ENCODE assay signal across 12 cellular contexts in the genomic region with DNA sequence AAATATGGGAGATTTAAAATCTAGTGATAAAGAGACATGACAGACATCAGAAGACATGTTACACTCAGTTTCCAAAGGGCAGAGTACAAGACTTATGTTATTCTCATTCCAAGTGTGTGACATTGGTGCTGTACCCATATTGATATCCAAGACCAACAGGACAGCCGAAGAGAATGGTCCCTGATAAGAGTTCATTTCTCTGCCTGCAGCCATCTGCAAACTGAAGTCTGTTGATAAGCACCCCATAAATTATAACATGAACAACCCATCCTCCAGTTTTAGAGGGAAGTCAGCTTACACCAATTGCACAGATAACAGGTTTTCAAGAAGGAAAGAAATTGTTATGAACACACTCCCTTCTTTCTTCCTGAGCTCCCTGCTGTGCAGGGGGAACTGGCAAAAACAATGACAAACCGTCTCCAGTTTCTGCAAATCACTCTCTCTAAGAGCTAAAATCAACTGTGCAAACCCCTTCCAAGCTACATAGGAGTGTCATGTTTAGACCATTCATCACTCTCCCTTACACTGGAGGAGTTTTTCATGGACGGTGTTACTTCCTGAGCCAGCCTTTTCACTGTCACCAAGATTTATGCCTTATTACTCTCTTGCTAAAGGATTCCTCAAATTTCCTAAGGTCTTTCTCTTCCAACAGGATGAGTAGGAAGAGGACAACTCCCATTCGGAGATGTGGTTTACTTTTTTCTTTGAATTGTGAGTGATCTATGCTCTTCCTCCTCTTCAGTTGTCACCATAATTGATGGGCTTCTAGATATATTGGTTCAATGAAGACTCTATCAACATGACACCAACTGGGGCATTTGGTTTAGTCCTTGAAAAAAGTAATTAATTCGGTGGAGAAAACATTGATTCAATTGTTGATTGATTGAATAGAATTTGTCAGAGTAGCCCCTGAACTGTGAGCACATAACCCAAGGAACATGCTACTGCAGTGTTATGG.
"Had no signal": no experiment of that assay in that cellular context is flagged by ENCODE, and none has a peak within 500 bp of the region (broad histone marks: within the 10 kb centered on the region; RNA-seq: fewer than 3 reads in every experiment).

No MANE protein-coding gene starts in this region.

- H3K9me3 Mint-ChIP-seq: activated naive CD4-positive, alpha-beta T cell treated with anti-CD3 and anti-CD28 coated beads, Interleukin-2, amount 10 ng/mL, durations not matched to agents 7 days and 5 days; activated T-helper 2 cell treated with anti-CD3 and anti-CD28 coated beads, Interferon-gamma antibody, Interleukin-2, Interleukin-4, amounts not matched to agents 10 μg/mL and 5 μg/mL and 100 μg/mL, durations not matched to agents 14 hours and 24 hours and 36 hours; naive thymus-derived CD8-positive, alpha-beta T cell; stimulated activated memory B cell treated with anti-CD40 and anti-IgM and Interleukin-4, amounts not matched to agents 10 μg/mL and 1 μg/mL and 100 μg/mL, for 72 hours had no signal

- H3K4me3 Mint-ChIP-seq: activated naive CD4-positive, alpha-beta T cell treated with anti-CD3 and anti-CD28 coated beads, Interleukin-2, amount 10 ng/mL, durations not matched to agents 7 days and 5 days; naive thymus-derived CD8-positive, alpha-beta T cell; stimulated activated memory B cell treated with anti-CD40 and anti-IgM and Interleukin-4, amounts not matched to agents 10 μg/mL and 1 μg/mL and 100 μg/mL, for 72 hours had no signal

- H3K27me3 ChIP-seq: ascending aorta, gastroesophageal sphincter, tibial artery had no signal

- H3K4me1 Mint-ChIP-seq: activated naive CD4-positive, alpha-beta T cell treated with anti-CD3 and anti-CD28 coated beads, Interleukin-2, amount 10 ng/mL, durations not matched to agents 7 days and 5 days; naive thymus-derived CD8-positive, alpha-beta T cell; stimulated activated memory B cell treated with anti-CD40 and anti-IgM and Interleukin-4, amounts not matched to agents 10 μg/mL and 1 μg/mL and 100 μg/mL, for 72 hours had no signal

- H3K36me3 Mint-ChIP-seq: activated naive CD4-positive, alpha-beta T cell treated with anti-CD3 and anti-CD28 coated beads, Interleukin-2, amount 10 ng/mL, durations not matched to agents 7 days and 5 days; naive thymus-derived CD8-positive, alpha-beta T cell; stimulated activated memory B cell treated with anti-CD40 and anti-IgM and Interleukin-4, amounts not matched to agents 10 μg/mL and 1 μg/mL and 100 μg/mL, for 72 hours had no signal

- H3K4me3 ChIP-seq: ascending aorta, gastroesophageal sphincter, left ventricle myocardium inferior, tibial artery had no signal

- DNase-seq: activated CD4-positive, alpha-beta T cell treated with anti-CD3 and anti-CD28 coated beads, Interleukin-2, amount 50 U/mL, for 48 hours; activated naive CD4-positive, alpha-beta T cell treated with anti-CD3 and anti-CD28 coated beads, Interleukin-2, amount 10 ng/mL, durations not matched to agents 7 days and 5 days; left ventricle myocardium inferior; naive thymus-derived CD8-positive, alpha-beta T cell; posterior cingulate gyrus; stimulated activated CD4-positive, alpha-beta T cell treated with anti-CD3 and anti-CD28 coated beads, Interleukin-2, amount 100 ng/mL, for 48 hours; tibial artery had no signal

- H3K9me3 ChIP-seq: ascending aorta, gastroesophageal sphincter, left ventricle myocardium inferior, tibial artery had no signal

- ATAC-seq: gastroesophageal sphincter; naive thymus-derived CD8-positive, alpha-beta T cell; stimulated activated memory B cell treated with anti-CD40 and anti-IgM and Interleukin-4, amounts not matched to agents 10 μg/mL and 1 μg/mL and 100 μg/mL, for 72 hours had no signal

- H3K4me1 ChIP-seq: gastroesophageal sphincter, left ventricle myocardium inferior had no signal

- H3K36me3 ChIP-seq: ascending aorta, gastroesophageal sphincter, left ventricle myocardium inferior, tibial artery had no signal

- H3K27ac ChIP-seq: ascending aorta, gastroesophageal sphincter, left ventricle myocardium inferior, tibial artery, VCaP had no signal

- H3K27ac Mint-ChIP-seq: activated naive CD4-positive, alpha-beta T cell treated with anti-CD3 and anti-CD28 coated beads, Interleukin-2, amount 10 ng/mL, durations not matched to agents 7 days and 5 days; activated T-helper 2 cell treated with anti-CD3 and anti-CD28 coated beads, Interferon-gamma antibody, Interleukin-2, Interleukin-4, amounts not matched to agents 10 μg/mL and 5 μg/mL and 100 μg/mL, durations not matched to agents 14 hours and 24 hours and 36 hours; naive thymus-derived CD8-positive, alpha-beta T cell; stimulated activated memory B cell treated with anti-CD40 and anti-IgM and Interleukin-4, amounts not matched to agents 10 μg/mL and 1 μg/mL and 100 μg/mL, for 72 hours had no signal
